In genomic region chr18:33924576-33924975, GRCh38 we compare ENCODE assay signal across 16 cellular contexts.
DNase-seq lines count a peak whose midpoint lies in the region; ATAC-seq and TF ChIP-seq lines count a peak whose summit lies in the region.
"Had no signal": no experiment of that assay in that cellular context is flagged by ENCODE, and none has a peak within 500 bp of the region (broad histone marks: within the 10 kb centered on the region; RNA-seq: fewer than 3 reads in every experiment).

No MANE protein-coding gene starts in this region.

- ATAC-seq in SK-N-SH treated with all-trans-retinoic acid at 6 μM for 48 hours, result no peak
- ATAC-seq in GM18502 (IDR thresholded peaks at IDR 0.05; ENCODE audit: poor library complexity, unreplicated experiment), result no peak
- no peak for ATAC-seq in HG03457 (IDR thresholded peaks at IDR 0.05; ENCODE audit: unreplicated experiment)

- DNase-seq in DMS53 (lab: John Stamatoyannopoulos, UW) (peak; percentile 75), NCI-H146 (lab: John Stamatoyannopoulos, UW) (peak; percentile 94), NCI-H69 (lab: John Stamatoyannopoulos, UW) (peak; percentile 92), T-helper 1 cell (no peak)
- DNase-seq: ACHN; CD4-positive, alpha-beta T cell; EL; HFFc6; KG1; NCI-H2171; NCI-H526; Peyer's patch; Right ventricle myocardium superior had no signal

TF ChIP-seq in SK-N-SH treated with all-trans-retinoic acid at 6 μM for 48 hours, 23 proteins besides CTCF, POLR2A, EP300 and RAD21:
- TF ChIP-seq TOX (CRISPR knock-in tag; IDR thresholded peaks at IDR 0.05; ENCODE audit: borderline replicate concordance) (no peak), TCF4 (CRISPR knock-in tag; IDR thresholded peaks at IDR 0.05; ENCODE audit: borderline replicate concordance) (peak; percentile 56)

Comparison
In these comparisons a context has a peak if more than half of its experiments do, and no peak if none do; other contexts are left out.
1. DNase-seq: peak in DMS53 (single experiment), NCI-H146 (single experiment) and NCI-H69 (single experiment); none in T-helper 1 cell (0 of 5).